ENCODE assay signal across 1 cellular context in genomic region chr1:77975907-77976306, GRCh38.
TF ChIP-seq lines count a peak whose summit lies in the region.

No MANE protein-coding gene starts in this region.

TF ChIP-seq in A549, 52 proteins besides CTCF, POLR2A, EP300 and RAD21 (continued from another document):
- TF ChIP-seq EHMT2 (IDR thresholded peaks at IDR 0.05; ENCODE audit: low read depth) (no peak), FOSB (CRISPR knock-in tag; IDR thresholded peaks at IDR 0.05) (no peak), E2F6 (IDR thresholded peaks at IDR 0.05; ENCODE audit: borderline replicate concordance, low read depth) (no peak), KDM1A (IDR thresholded peaks at IDR 0.05; ENCODE audit: low read depth) (no peak), HOXB5 (CRISPR knock-in tag; IDR thresholded peaks at IDR 0.05) (no peak), HES2 (IDR thresholded peaks at IDR 0.05) (no peak), FOSL2 (IDR thresholded peaks at IDR 0.05) (no peak), FOSL2 (CRISPR knock-in tag; IDR thresholded peaks at IDR 0.05) (no peak), REST (IDR thresholded peaks at IDR 0.05) (no peak), NFE2L2 (conservative IDR thresholded peaks at IDR 0.05; ENCODE audit: low read length) (no peak), ATOH8 (CRISPR knock-in tag; IDR thresholded peaks at IDR 0.05; ENCODE audit: low read depth) (no peak), RARB (CRISPR knock-in tag; IDR thresholded peaks at IDR 0.05) (no peak), ZSCAN20 (CRISPR knock-in tag; IDR thresholded peaks at IDR 0.05) (no peak)
TF ChIP-seq in A549: peak in this region for 0.
